Comparison of ENCODE assay signal across 19 cellular contexts in the genomic region with DNA sequence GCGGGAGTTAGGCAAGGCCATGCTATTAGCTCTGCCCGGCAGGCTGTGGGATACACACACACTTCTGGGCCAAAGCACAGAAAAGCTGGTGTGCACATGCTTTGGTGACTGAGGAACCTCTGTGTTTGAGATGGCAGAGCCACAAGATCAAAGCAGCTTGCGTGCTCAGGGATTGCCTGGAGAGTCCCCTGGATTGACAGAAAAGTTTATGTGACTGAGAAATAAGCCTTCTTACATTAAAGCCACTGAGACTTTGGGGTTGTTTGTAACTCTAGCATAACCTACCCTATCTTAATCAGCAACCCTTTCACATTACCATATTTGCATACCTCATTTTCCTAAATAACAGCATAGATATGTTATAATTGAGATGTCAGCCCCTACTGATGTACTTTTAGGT.
"Had no signal": no experiment of that assay in that cellular context is flagged by ENCODE, and none has a peak within 500 bp of the region (broad histone marks: within the 10 kb centered on the region; RNA-seq: fewer than 3 reads in every experiment).

No MANE protein-coding gene starts in this region.

- H3K4me3 Mint-ChIP-seq: activated naive CD4-positive, alpha-beta T cell treated with anti-CD3 and anti-CD28 coated beads for 36 hours; natural killer cell treated with Interleukin-12 subunit alpha and Interleukin-12 subunit beta and Interleukin-15 and Interleukin-18, amount 100 ng/mL, for 72 hours had no signal

- FAIRE-seq: endometrium had no signal

- H3K4me3 ChIP-seq: esophagus squamous epithelium, left ventricle myocardium inferior, right atrium auricular region, skin epidermis, upper lobe of right lung had no signal

- H3K36me3 ChIP-seq: esophagus squamous epithelium, left ventricle myocardium inferior, right atrium auricular region, upper lobe of right lung had no signal

- H3K9me3 ChIP-seq: esophagus squamous epithelium, left ventricle myocardium inferior, right atrium auricular region, upper lobe of right lung had no signal

- H3K27me3 ChIP-seq: esophagus squamous epithelium, foreskin keratinocyte, right atrium auricular region, upper lobe of right lung had no signal

- H3K9me3 Mint-ChIP-seq: activated naive CD4-positive, alpha-beta T cell treated with anti-CD3 and anti-CD28 coated beads for 36 hours; activated T-helper 2 cell treated with anti-CD3 and anti-CD28 coated beads, Interferon-gamma antibody, Interleukin-2, Interleukin-4, amounts not matched to agents 10 μg/mL and 5 μg/mL and 100 μg/mL, durations not matched to agents 14 hours and 24 hours and 36 hours; natural killer cell treated with Interleukin-12 subunit alpha and Interleukin-12 subunit beta and Interleukin-15 and Interleukin-18, amount 100 ng/mL, for 72 hours had no signal

- H3K27ac ChIP-seq: foreskin keratinocyte, left ventricle myocardium inferior, right atrium auricular region, upper lobe of right lung had no signal

- H3K36me3 Mint-ChIP-seq: natural killer cell treated with Interleukin-12 subunit alpha and Interleukin-12 subunit beta and Interleukin-15 and Interleukin-18, amount 100 ng/mL, for 72 hours had no signal

- H3K27ac Mint-ChIP-seq: activated naive CD4-positive, alpha-beta T cell treated with anti-CD3 and anti-CD28 coated beads for 36 hours; activated T-helper 2 cell treated with anti-CD3 and anti-CD28 coated beads, Interferon-gamma antibody, Interleukin-2, Interleukin-4, amounts not matched to agents 10 μg/mL and 5 μg/mL and 100 μg/mL, durations not matched to agents 14 hours and 24 hours and 36 hours had no signal

- H3K4me1 ChIP-seq: left ventricle myocardium inferior had no signal

- ATAC-seq: activated CD4-positive, CD25-positive, alpha-beta regulatory T cell treated with anti-CD3 and anti-CD28 coated beads, Interleukin-2, amount 50 U/mL, for 24 hours; foreskin keratinocyte; natural killer cell treated with Interleukin-12 subunit alpha and Interleukin-12 subunit beta and Interleukin-15 and Interleukin-18, amount 100 ng/mL, for 72 hours; upper lobe of right lung had no signal

- DNase-seq: activated CD4-positive, alpha-beta T cell treated with anti-CD3 and anti-CD28 coated beads, Interleukin-2, amount 50 U/mL, for 4 hours; activated naive CD4-positive, alpha-beta T cell treated with anti-CD3 and anti-CD28 coated beads for 36 hours; activated T-cell treated with anti-CD3 and anti-CD28 coated beads for 4 hours; esophagus squamous epithelium; foreskin keratinocyte; glutamatergic neuron; hypothalamus; kidney; left ventricle myocardium inferior; stimulated activated CD4-positive, alpha-beta T cell treated with anti-CD3 and anti-CD28 coated beads, Interleukin-15, amount 100 ng/mL, for 24 hours; stimulated activated CD4-positive, alpha-beta T cell treated with anti-CD3 and anti-CD28 coated beads, Interleukin-4, amount 100 ng/mL, for 1 hour; stimulated activated naive CD4-positive, alpha-beta T cell; upper lobe of right lung had no signal
